In the genomic region with DNA sequence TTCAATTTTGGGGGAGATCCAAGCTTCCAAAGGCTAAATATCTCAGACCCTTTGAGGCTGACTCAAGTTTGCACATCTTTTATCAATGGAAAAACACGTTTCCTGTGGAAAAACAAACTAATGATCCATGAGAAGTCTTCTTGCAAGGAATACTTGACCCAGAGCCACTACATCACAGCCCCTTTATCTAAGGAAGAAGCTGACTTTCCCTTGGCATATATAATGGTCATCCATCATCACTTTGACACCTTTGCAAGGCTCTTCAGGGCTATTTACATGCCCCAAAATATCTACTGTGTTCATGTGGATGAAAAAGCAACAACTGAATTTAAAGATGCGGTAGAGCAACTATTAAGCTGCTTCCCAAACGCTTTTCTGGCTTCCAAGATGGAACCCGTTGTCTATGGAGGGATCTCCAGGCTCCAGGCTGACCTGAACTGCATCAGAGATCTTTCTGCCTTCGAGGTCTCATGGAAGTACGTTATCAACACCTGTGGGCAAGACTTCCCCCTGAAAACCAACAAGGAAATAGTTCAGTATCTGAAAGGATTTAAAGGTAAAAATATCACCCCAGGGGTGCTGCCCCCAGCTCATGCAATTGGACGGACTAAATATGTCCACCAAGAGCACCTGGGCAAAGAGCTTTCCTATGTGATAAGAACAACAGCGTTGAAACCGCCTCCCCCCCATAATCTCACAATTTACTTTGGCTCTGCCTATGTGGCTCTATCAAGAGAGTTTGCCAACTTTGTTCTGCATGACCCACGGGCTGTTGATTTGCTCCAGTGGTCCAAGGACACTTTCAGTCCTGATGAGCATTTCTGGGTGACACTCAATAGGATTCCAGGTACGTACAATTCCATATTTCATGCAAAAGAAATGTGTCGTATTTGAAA, we compare ENCODE assay signal across 12 cellular contexts. TPM values are rescaled to one million over a fixed set of nuclear protein-coding genes. Genes with fewer than 3 reads are reported as not detected.
DNase-seq lines count a peak whose midpoint lies in the region; FAIRE-seq and TF ChIP-seq lines count a peak whose summit lies in the region.
"Had no signal": no experiment of that assay in that cellular context is flagged by ENCODE, and none has a peak within 500 bp of the region (broad histone marks: within the 10 kb centered on the region; RNA-seq: fewer than 3 reads in every experiment).

No MANE protein-coding gene starts in this region.

- intact Hi-C loops in esophagus squamous epithelium (cut with DNase I), result no loop called here
- intact Hi-C loops in CD4-positive, alpha-beta memory T cell (cut with micrococcal nuclease), result no loop called here

- H3K27ac Mint-ChIP-seq in neural progenitor cell, result peak overlapping the region; percentile 97
- H3K27ac Mint-ChIP-seq in immature natural killer cell, result no peak overlapping the region
- H3K27ac Mint-ChIP-seq in CD4-positive, alpha-beta memory T cell, result no peak overlapping the region
- H3K27ac Mint-ChIP-seq: activated CD8-positive, alpha-beta memory T cell treated with anti-CD3 and anti-CD28 coated beads, Interleukin-2, amount 10 ng/mL, durations not matched to agents 7 days and 5 days had no signal

- H3K27me3 ChIP-seq in GM23248 (replicated peaks; ENCODE audit: insufficient read depth) (peaks cover 17% of the 10 kb centered on the region), esophagus squamous epithelium (no peaks in the 10 kb centered on the region), neural progenitor cell (no peaks in the 10 kb centered on the region)
- no peaks in the 10 kb centered on the region for H3K27me3 ChIP-seq in CD4-positive, alpha-beta memory T cell (ENCODE audit: insufficient read depth, low read length)
- H3K27me3 ChIP-seq: BLaER1, ovary had no signal

- H4K20me1 ChIP-seq in GM23248 (ENCODE audit: insufficient read depth), result no peaks in the 10 kb centered on the region
- H4K20me1 ChIP-seq in neural progenitor cell (ENCODE audit: low read depth), result peaks cover 4% of the 10 kb centered on the region
- H4K20me1 ChIP-seq: BLaER1 had no signal

- in situ Hi-C loops in GM23248 (cut with MboI), result no loop called here

- POLR2A ChIA-PET in CD4-positive, alpha-beta memory T cell (lab: Charles Lee; ENCODE audit: partially characterized antibody), result no interaction called here

- no peak for FAIRE-seq in GM12892 (lab: Jason Lieb, UNC)

- H2AFZ ChIP-seq in GM23248 (peak overlapping the region; percentile 77; the same call in 1 of the 2 replicates), neural progenitor cell (replicated peaks) (peak overlapping the region; percentile 83)

- H3K36me3 ChIP-seq in GM23248 (ENCODE audit: low read depth), result no peaks in the 10 kb centered on the region
- H3K36me3 ChIP-seq in esophagus squamous epithelium, result no peaks in the 10 kb centered on the region
- no peaks in the 10 kb centered on the region for H3K36me3 ChIP-seq in neural progenitor cell
- H3K36me3 ChIP-seq in CD4-positive, alpha-beta memory T cell (ENCODE audit: insufficient read depth, low read length), result no peaks in the 10 kb centered on the region
- H3K36me3 ChIP-seq: BLaER1, ovary had no signal

- H3K9me3 ChIP-seq in GM23248 (ENCODE audit: low read depth), result no peaks in the 10 kb centered on the region
- no peaks in the 10 kb centered on the region for H3K9me3 ChIP-seq in esophagus squamous epithelium
- no peaks in the 10 kb centered on the region for H3K9me3 ChIP-seq in neural progenitor cell (ENCODE audit: low read depth)
- H3K9me3 ChIP-seq in CD4-positive, alpha-beta memory T cell (ENCODE audit: control insufficient read depth in 1 of 2, low read length in 2 of 2), result no peaks in the 10 kb centered on the region
- H3K9me3 ChIP-seq: BLaER1, ovary had no signal

- H3K27ac ChIP-seq in GM23248, result no peak overlapping the region
- peak overlapping the region in 3 of 4 donors; percentile 69 to 81 (median 77) for H3K27ac ChIP-seq in esophagus squamous epithelium
- H3K27ac ChIP-seq in neural progenitor cell, result peak overlapping the region; percentile 86
- no peak overlapping the region for H3K27ac ChIP-seq in CD4-positive, alpha-beta memory T cell (ENCODE audit: low read depth, low read length)
- H3K27ac ChIP-seq: BLaER1, ovary had no signal

- no peaks in the 10 kb centered on the region for H3K79me2 ChIP-seq in GM23248 (ENCODE audit: insufficient read depth)
- peaks cover 41% of the 10 kb centered on the region for H3K79me2 ChIP-seq in neural progenitor cell (ENCODE audit: low read depth)

- DNase-seq in GM23248 (no peak), NCI-H748 treated with DMSO at 0.1 percent for 48 hours (lab: John Stamatoyannopoulos, UW) (peak; percentile 30), esophagus squamous epithelium (lab: John Stamatoyannopoulos, UW) (no peak), neural progenitor cell (ENCODE audit: low spot score) (no peak), COR-L47 (lab: John Stamatoyannopoulos, UW) (no peak), GM12892 (ENCODE audit: insufficient read length) (no peak), immature natural killer cell (no peak)
- DNase-seq in CD4-positive, alpha-beta memory T cell, result no peak
- DNase-seq: activated CD8-positive, alpha-beta memory T cell treated with anti-CD3 and anti-CD28 coated beads, Interleukin-2, amount 10 ng/mL, durations not matched to agents 7 days and 5 days; T-helper 1 cell had no signal

- H3K4me3 ChIP-seq in GM23248, result no peak overlapping the region
- peak overlapping the region in 3 of 4 donors; percentile 39 to 65 (median 45) for H3K4me3 ChIP-seq in esophagus squamous epithelium
- peak overlapping the region; percentile 63 for H3K4me3 ChIP-seq in neural progenitor cell
- no peak overlapping the region for H3K4me3 ChIP-seq in CD4-positive, alpha-beta memory T cell (ENCODE audit: low read length in 2 of 2)
- H3K4me3 ChIP-seq: BLaER1 had no signal

- H3K9me2 ChIP-seq in GM23248 (ENCODE audit: insufficient read depth), result no peaks in the 10 kb centered on the region

- TF ChIP-seq CTCF in esophagus squamous epithelium (IDR thresholded peaks at IDR 0.05), result no peak
- TF ChIP-seq CTCF in neural progenitor cell (IDR thresholded peaks at IDR 0.05), result no peak

- H3K4me2 ChIP-seq in GM23248 (ENCODE audit: unreplicated experiment) (no peak overlapping the region), neural progenitor cell (peak overlapping the region; percentile 79)
- H3K4me2 ChIP-seq: BLaER1 had no signal

- 22 to 23% methylated on average over 12 of the region's 12 CpGs for WGBS in GM23248 (ENCODE audit: low coverage in 1 of 2, low lambda C conversion rate in 2 of 2, missing lambda C conversion rate in 2 of 2), 2 experiments
- 75 to 77% methylated on average over 11 to 12 of the region's 12 CpGs for WGBS in esophagus squamous epithelium, 2 donors

- H3K9me3 Mint-ChIP-seq in neural progenitor cell, result no peaks in the 10 kb centered on the region
- no peaks in the 10 kb centered on the region for H3K9me3 Mint-ChIP-seq in immature natural killer cell
- no peaks in the 10 kb centered on the region for H3K9me3 Mint-ChIP-seq in CD4-positive, alpha-beta memory T cell

- H3K9ac ChIP-seq in GM23248 (no peak overlapping the region), neural progenitor cell (peak overlapping the region; percentile 16)
- H3K9ac ChIP-seq: BLaER1 had no signal

- H3K4me1 ChIP-seq in GM23248 (ENCODE audit: insufficient read depth) (no peaks in the 10 kb centered on the region; the same call in 1 of the 2 replicates), esophagus squamous epithelium (peaks cover 0 to 68% (median 22%) of the 10 kb centered on the region in 3 donors), neural progenitor cell (peaks cover 67% of the 10 kb centered on the region)
- H3K4me1 ChIP-seq in CD4-positive, alpha-beta memory T cell (ENCODE audit: insufficient read depth, low read length), result no peaks in the 10 kb centered on the region

- TF ChIP-seq POLR2A in esophagus squamous epithelium (IDR thresholded peaks at IDR 0.05) (no peak), GM12892 (IDR thresholded peaks at IDR 0.05; ENCODE audit: low read depth, low read length) (no peak)

- H3K4me3 Mint-ChIP-seq in neural progenitor cell, result peak overlapping the region; percentile 90
- no peak overlapping the region for H3K4me3 Mint-ChIP-seq in immature natural killer cell
- H3K4me3 Mint-ChIP-seq in CD4-positive, alpha-beta memory T cell, result no peak overlapping the region
- H3K4me3 Mint-ChIP-seq: activated CD8-positive, alpha-beta memory T cell treated with anti-CD3 and anti-CD28 coated beads, Interleukin-2, amount 10 ng/mL, durations not matched to agents 7 days and 5 days had no signal

- H3K36me3 Mint-ChIP-seq in neural progenitor cell (peaks cover 1% of the 10 kb centered on the region), immature natural killer cell (no peaks in the 10 kb centered on the region)
- H3K36me3 Mint-ChIP-seq in CD4-positive, alpha-beta memory T cell, result peaks cover 6 to 33% of the 10 kb centered on the region in 2 donors
- H3K36me3 Mint-ChIP-seq: activated CD8-positive, alpha-beta memory T cell treated with anti-CD3 and anti-CD28 coated beads, Interleukin-2, amount 10 ng/mL, durations not matched to agents 7 days and 5 days had no signal

- H3F3A ChIP-seq in GM23248 (ENCODE audit: insufficient read depth) (no peaks in the 10 kb centered on the region), neural progenitor cell (ENCODE audit: low read depth) (peaks cover 56% of the 10 kb centered on the region)

- CTCF ChIA-PET in CD4-positive, alpha-beta memory T cell (lab: Charles Lee; ENCODE audit: partially characterized antibody), result interaction anchor here (1.4 kb wide), 1 partner anchor 33 kb away, joined by 3 read pairs; no protein-coding TSS in a partner anchor

- H3K4me1 Mint-ChIP-seq in neural progenitor cell, result peaks cover 69% of the 10 kb centered on the region
- no peaks in the 10 kb centered on the region for H3K4me1 Mint-ChIP-seq in immature natural killer cell
- H3K4me1 Mint-ChIP-seq in CD4-positive, alpha-beta memory T cell, result peaks cover 0 to 4% (median 3%) of the 10 kb centered on the region in 4 donors
- H3K4me1 Mint-ChIP-seq: activated CD8-positive, alpha-beta memory T cell treated with anti-CD3 and anti-CD28 coated beads, Interleukin-2, amount 10 ng/mL, durations not matched to agents 7 days and 5 days had no signal

- H3K27me3 Mint-ChIP-seq in neural progenitor cell (ENCODE audit: insufficient read depth, low read depth), result peaks cover 6% of the 10 kb centered on the region
- peaks cover 2 to 3% (median 3%) of the 10 kb centered on the region in 3 donors for H3K27me3 Mint-ChIP-seq in immature natural killer cell (ENCODE audit: low read depth in 3 of 3)
- no peaks in the 10 kb centered on the region for H3K27me3 Mint-ChIP-seq in CD4-positive, alpha-beta memory T cell
- H3K27me3 Mint-ChIP-seq: activated CD8-positive, alpha-beta memory T cell treated with anti-CD3 and anti-CD28 coated beads, Interleukin-2, amount 10 ng/mL, durations not matched to agents 7 days and 5 days had no signal

RNA-seq across cellular contexts. Expression of gene GCNT2, which starts 35.6 kb away (rescaled TPM):
- not detected in 2 replicates for total RNA-seq in GM23248 (2014; rRNA removed; shearing (Covaris generic))
- polyA plus RNA-seq in GM23248 (2016; fragmentation: Nextera tagmentation; extraction: Ambion mirVana) (0.06 TPM in 1 of 2 replicates, not detected in the other), immature natural killer cell (under 1 TPM in 2 of 3 donors, not detected in 1; 0.47 to 0.64 TPM)
- total RNA-seq in esophagus squamous epithelium (10 to 100 TPM in 2 of 4 donors, 1 to 10 TPM in 2; 6.9 to 17.2 (median 8.9) TPM), neural progenitor cell (ENCODE audit: low replicate concordance) (34.7 and 48.4 TPM in 2 replicates)
- 8.2 TPM for polyA plus RNA-seq in GM12892 (2012; ENCODE audit: missing spikeins)
- total RNA-seq in CD4-positive, alpha-beta memory T cell, result 1 to 10 TPM; 3.1 to 4.2 TPM
- polyA plus RNA-seq in CD4-positive, alpha-beta memory T cell, result 1 to 10 TPM in 1 of 2 donors, under 1 TPM in 1; 0.75 to 1.3 TPM

Comparison
In these comparisons a context has a peak if more than half of its experiments do, and no peak if none do; other contexts are left out.
1. H3K27ac ChIP-seq: peak in esophagus squamous epithelium (3 of 4) and neural progenitor cell (single experiment); none in GM23248 (single experiment) and CD4-positive, alpha-beta memory T cell (single experiment).
2. H3K4me3 ChIP-seq: peak in esophagus squamous epithelium (3 of 4) and neural progenitor cell (single experiment); none in GM23248 (single experiment) and CD4-positive, alpha-beta memory T cell (0 of 2).